Comparison of ENCODE assay signal across 11 cellular contexts in the genomic region with DNA sequence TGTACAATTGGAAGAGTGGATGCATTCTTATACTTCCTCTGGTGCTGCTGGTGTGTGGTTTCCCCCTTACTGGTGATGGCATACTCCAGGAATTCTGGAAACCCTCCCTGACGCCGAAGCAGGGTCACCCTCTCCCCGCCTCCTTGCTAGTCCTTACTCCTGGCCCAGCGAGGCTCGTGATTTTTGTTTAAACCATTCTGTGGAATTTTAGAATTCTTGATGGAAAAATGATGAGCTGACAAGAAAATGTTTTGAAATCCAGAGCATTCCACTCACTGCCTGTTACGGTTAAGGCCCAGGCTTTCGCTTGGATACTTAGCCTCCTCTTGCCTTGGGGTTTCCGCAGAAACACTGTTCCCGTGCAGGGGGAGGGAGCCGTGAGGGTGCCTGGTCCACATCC. TPM values are rescaled to one million over a fixed set of nuclear protein-coding genes. Genes with fewer than 3 reads are reported as not detected.
DNase-seq lines count a peak whose midpoint lies in the region; ATAC-seq, FAIRE-seq and TF ChIP-seq lines count a peak whose summit lies in the region.
"Had no signal": no experiment of that assay in that cellular context is flagged by ENCODE, and none has a peak within 500 bp of the region (broad histone marks: within the 10 kb centered on the region; RNA-seq: fewer than 3 reads in every experiment).

No MANE protein-coding gene starts in this region.

- H3K4me3 ChIP-seq in fibroblast of the aortic adventitia (ENCODE audit: low read depth, low read length): no peak overlapping the region
- H3K4me3 ChIP-seq: pancreas had no signal

- peak; percentile 78 for FAIRE-seq in RCC 7860 (lab: Jason Lieb, UNC)
- FAIRE-seq: D721Med, pancreas had no signal

- TF ChIP-seq CTCF in fibroblast of the aortic adventitia (IDR thresholded peaks at IDR 0.05; ENCODE audit: insufficient read depth, low read length): no peak

- ATAC-seq in GM21576 (IDR thresholded peaks at IDR 0.05; ENCODE audit: unreplicated experiment): no peak
- ATAC-seq in GM21528 (IDR thresholded peaks at IDR 0.05; ENCODE audit: low FRiP score, unreplicated experiment): no peak
- no peak for ATAC-seq in HG03108 (IDR thresholded peaks at IDR 0.05; ENCODE audit: unreplicated experiment)
- ATAC-seq: pancreas had no signal

- DNase-seq in AG20443 (ENCODE audit: low spot score) (peak; percentile 95), RCC 7860 (ENCODE audit: low spot score) (peak; percentile 69), fibroblast of the aortic adventitia (ENCODE audit: low read depth) (peak; percentile 52), renal cortical epithelial cell (ENCODE audit: low read depth) (peak; percentile 65), NCI-H1694 (lab: John Stamatoyannopoulos, UW) (no peak)
- DNase-seq: NCI-H1092, pancreas had no signal

RNA-seq across cellular contexts. Expression of gene IL6R, which starts 41.1 kb away (rescaled TPM):
- 1.3 and 5.3 TPM in 2 replicates for total RNA-seq in fibroblast of the aortic adventitia (ENCODE audit: low replicate concordance)
- total RNA-seq in renal cortical epithelial cell: 13.9 and 14.6 TPM in 2 replicates

RNA-seq across cellular contexts. Expression of gene TDRD10, which starts 55.7 kb away (rescaled TPM):
- total RNA-seq in fibroblast of the aortic adventitia (ENCODE audit: low replicate concordance) (not detected in 2 replicates), renal cortical epithelial cell (0.10 TPM in 1 of 2 replicates, not detected in the other)

RNA-seq across cellular contexts. Expression of gene SHE, which starts 55.9 kb away (rescaled TPM):
- total RNA-seq in fibroblast of the aortic adventitia (ENCODE audit: low replicate concordance) (0.09 and 0.49 TPM in 2 replicates), renal cortical epithelial cell (0.17 and 0.35 TPM in 2 replicates)
